1 cellular context compared by ENCODE assay signal in genomic region chr4:7805533-7806079, GRCh38.
TF ChIP-seq lines count a peak whose summit lies in the region.

No MANE protein-coding gene starts in this region.

TF ChIP-seq in HepG2, 621 proteins besides CTCF, POLR2A, EP300 and RAD21 (continued from another document and continues in another):
- TF ChIP-seq ARID5B (CRISPR knock-in tag; IDR thresholded peaks at IDR 0.05) (peak; percentile 94), ZNF580 (CRISPR knock-in tag; IDR thresholded peaks at IDR 0.05; ENCODE audit: borderline replicate concordance, low read depth) (peak; percentile 36; the same call in 1 of the 2 replicates), NR2F2 (IDR thresholded peaks at IDR 0.05; ENCODE audit: borderline replicate concordance, low read depth) (peak; percentile 63; the same call in 1 of the 2 replicates), ZNF331 (CRISPR knock-in tag; IDR thresholded peaks at IDR 0.05) (peak; percentile 64), ZNF17 (CRISPR knock-in tag; IDR thresholded peaks at IDR 0.05) (no peak), HMG20B (CRISPR knock-in tag; conservative IDR thresholded peaks at IDR 0.05) (peak; percentile 60), ZBTB25 (CRISPR knock-in tag; IDR thresholded peaks at IDR 0.05) (peak; percentile 60), KDM3A (CRISPR knock-in tag; IDR thresholded peaks at IDR 0.05; ENCODE audit: low read depth) (peak; percentile 55; the same call in 1 of the 2 replicates), PREB (CRISPR knock-in tag; IDR thresholded peaks at IDR 0.05) (no peak), STAT6 (CRISPR knock-in tag; IDR thresholded peaks at IDR 0.05; ENCODE audit: borderline replicate concordance) (no peak), SSRP1 (CRISPR knock-in tag; IDR thresholded peaks at IDR 0.05) (peak; percentile 76; the same call in 1 of the 2 replicates), HDAC1 (CRISPR knock-in tag; IDR thresholded peaks at IDR 0.05) (peak; percentile 63), IKZF5 (CRISPR knock-in tag; IDR thresholded peaks at IDR 0.05) (peak; percentile 64; the same call in 1 of the 2 replicates), SNRNP70 (IDR thresholded peaks at IDR 0.05; ENCODE audit: low read depth, low read length) (no peak), FOXJ3 (CRISPR knock-in tag; IDR thresholded peaks at IDR 0.05; ENCODE audit: borderline replicate concordance) (peak; percentile 87; the same call in 1 of the 2 replicates), SMC3 (IDR thresholded peaks at IDR 0.05; ENCODE audit: low read length) (peak; percentile 22; the same call in 1 of the 2 replicates), CBX1 (IDR thresholded peaks at IDR 0.05; ENCODE audit: low read depth) (peak; percentile 11), ZNF646 (CRISPR knock-in tag; IDR thresholded peaks at IDR 0.05) (0 out of 2 replicates have a peak, but pooled peaks have one; percentile 25), NCOR1 (IDR thresholded peaks at IDR 0.05; ENCODE audit: borderline replicate concordance, low read length) (peak; percentile 64; the same call in 1 of the 2 replicates), MED1 (CRISPR knock-in tag; IDR thresholded peaks at IDR 0.05) (peak; percentile 79), TFDP2 (CRISPR knock-in tag; IDR thresholded peaks at IDR 0.05) (0 out of 2 replicates have a peak, but pooled peaks have one; percentile 22), ZNF850 (CRISPR knock-in tag; conservative IDR thresholded peaks at IDR 0.05) (no peak), CREB1 (IDR thresholded peaks at IDR 0.05) (no peak), CREB1 (CRISPR knock-in tag; IDR thresholded peaks at IDR 0.05) (peak; percentile 28; the same call in 1 of the 2 replicates), CBFB (CRISPR knock-in tag; IDR thresholded peaks at IDR 0.05) (peak; percentile 55; the same call in 1 of the 2 replicates), REPIN1 (CRISPR knock-in tag; IDR thresholded peaks at IDR 0.05; ENCODE audit: borderline replicate concordance, low read depth) (0 out of 2 replicates have a peak, but pooled peaks have one; percentile 45), ASH2L (IDR thresholded peaks at IDR 0.05; ENCODE audit: insufficient read length, low read depth, low read length) (peak; percentile 70), TGIF2 (CRISPR knock-in tag; IDR thresholded peaks at IDR 0.05) (peak; percentile 67), KDM4B (CRISPR knock-in tag; IDR thresholded peaks at IDR 0.05) (peak; percentile 46; the same call in 1 of the 2 replicates), BCL6 (CRISPR knock-in tag; IDR thresholded peaks at IDR 0.05) (peak; percentile 100), ZBTB44 (CRISPR knock-in tag; IDR thresholded peaks at IDR 0.05) (no peak), POGK (CRISPR knock-in tag; conservative IDR thresholded peaks at IDR 0.05) (peak; percentile 72; the same call in 1 of the 2 replicates)
